In the genomic region with DNA sequence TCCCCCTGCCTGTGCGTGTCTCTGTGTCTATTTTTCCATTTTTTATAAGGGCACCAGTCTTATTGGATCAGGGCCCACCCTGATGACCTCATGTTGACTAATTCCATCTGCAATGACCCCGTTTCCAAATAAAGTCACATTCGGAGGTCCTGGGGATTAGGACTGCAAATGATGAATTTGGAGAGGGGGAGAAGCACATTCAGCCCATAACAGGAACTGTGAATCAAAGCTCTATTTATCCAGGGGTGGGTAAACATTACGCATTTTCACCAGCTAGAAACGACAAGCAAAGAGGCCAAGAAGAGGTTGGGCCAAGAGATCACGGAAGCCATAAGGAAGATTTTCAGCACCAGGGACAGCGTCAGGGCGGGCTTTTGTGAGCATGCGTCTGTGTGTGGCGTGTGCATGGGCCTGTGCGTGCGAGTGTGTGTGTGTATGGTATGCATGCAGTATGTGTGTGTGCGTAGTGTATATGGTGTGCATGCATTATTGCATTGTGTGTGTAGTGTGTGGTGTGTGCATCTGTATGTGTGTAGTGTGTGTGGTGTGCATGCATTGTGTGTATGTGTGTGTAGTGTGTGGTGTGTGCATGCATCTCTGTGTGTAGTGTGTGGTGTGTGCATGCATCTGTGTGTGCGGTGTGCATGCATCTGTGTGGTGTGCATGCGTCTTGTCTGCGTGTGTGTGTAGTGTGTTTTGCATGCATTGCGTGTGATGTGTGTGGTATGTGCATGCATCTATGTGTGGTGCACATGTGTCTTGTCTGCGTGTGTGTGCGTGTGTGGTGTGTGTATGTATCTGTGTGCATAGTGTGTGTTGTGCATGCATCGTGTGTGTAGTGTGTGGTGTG, we compare ENCODE assay signal across 1 cellular context.
TF ChIP-seq lines count a peak whose summit lies in the region.

No MANE protein-coding gene starts in this region.

TF ChIP-seq in WTC11, 78 proteins besides CTCF, POLR2A, EP300 and RAD21 (continued from another document):
- TF ChIP-seq, protein P1, sequence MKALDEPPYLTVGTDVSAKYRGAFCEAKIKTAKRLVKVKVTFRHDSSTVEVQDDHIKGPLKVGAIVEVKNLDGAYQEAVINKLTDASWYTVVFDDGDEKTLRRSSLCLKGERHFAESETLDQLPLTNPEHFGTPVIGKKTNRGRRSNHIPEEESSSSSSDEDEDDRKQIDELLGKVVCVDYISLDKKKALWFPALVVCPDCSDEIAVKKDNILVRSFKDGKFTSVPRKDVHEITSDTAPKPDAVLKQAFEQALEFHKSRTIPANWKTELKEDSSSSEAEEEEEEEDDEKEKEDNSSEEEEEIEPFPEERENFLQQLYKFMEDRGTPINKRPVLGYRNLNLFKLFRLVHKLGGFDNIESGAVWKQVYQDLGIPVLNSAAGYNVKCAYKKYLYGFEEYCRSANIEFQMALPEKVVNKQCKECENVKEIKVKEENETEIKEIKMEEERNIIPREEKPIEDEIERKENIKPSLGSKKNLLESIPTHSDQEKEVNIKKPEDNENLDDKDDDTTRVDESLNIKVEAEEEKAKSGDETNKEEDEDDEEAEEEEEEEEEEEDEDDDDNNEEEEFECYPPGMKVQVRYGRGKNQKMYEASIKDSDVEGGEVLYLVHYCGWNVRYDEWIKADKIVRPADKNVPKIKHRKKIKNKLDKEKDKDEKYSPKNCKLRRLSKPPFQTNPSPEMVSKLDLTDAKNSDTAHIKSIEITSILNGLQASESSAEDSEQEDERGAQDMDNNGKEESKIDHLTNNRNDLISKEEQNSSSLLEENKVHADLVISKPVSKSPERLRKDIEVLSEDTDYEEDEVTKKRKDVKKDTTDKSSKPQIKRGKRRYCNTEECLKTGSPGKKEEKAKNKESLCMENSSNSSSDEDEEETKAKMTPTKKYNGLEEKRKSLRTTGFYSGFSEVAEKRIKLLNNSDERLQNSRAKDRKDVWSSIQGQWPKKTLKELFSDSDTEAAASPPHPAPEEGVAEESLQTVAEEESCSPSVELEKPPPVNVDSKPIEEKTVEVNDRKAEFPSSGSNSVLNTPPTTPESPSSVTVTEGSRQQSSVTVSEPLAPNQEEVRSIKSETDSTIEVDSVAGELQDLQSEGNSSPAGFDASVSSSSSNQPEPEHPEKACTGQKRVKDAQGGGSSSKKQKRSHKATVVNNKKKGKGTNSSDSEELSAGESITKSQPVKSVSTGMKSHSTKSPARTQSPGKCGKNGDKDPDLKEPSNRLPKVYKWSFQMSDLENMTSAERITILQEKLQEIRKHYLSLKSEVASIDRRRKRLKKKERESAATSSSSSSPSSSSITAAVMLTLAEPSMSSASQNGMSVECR (CRISPR knock-in tag; IDR thresholded peaks at IDR 0.05; ENCODE audit: borderline replicate concordance) = peak; percentile 87; the same call in 1 of the 2 replicates
- TF ChIP-seq ZNF138 (CRISPR knock-in tag; conservative IDR thresholded peaks at IDR 0.05) (no peak), ZNF416 (CRISPR knock-in tag; IDR thresholded peaks at IDR 0.05) (no peak), JUN (CRISPR knock-in tag; IDR thresholded peaks at IDR 0.05) (peak; percentile 72; the same call in 1 of the 2 replicates), ETV6 (CRISPR knock-in tag; IDR thresholded peaks at IDR 0.05) (peak; percentile 86), TP53 (CRISPR knock-in tag; IDR thresholded peaks at IDR 0.05) (no peak), GABPB1 (CRISPR knock-in tag; IDR thresholded peaks at IDR 0.05) (no peak), TEAD4 (CRISPR knock-in tag; IDR thresholded peaks at IDR 0.05) (peak; percentile 78; the same call in 1 of the 2 replicates), FOXK1 (CRISPR knock-in tag; IDR thresholded peaks at IDR 0.05) (no peak), ZNF219 (CRISPR knock-in tag; IDR thresholded peaks at IDR 0.05; ENCODE audit: borderline replicate concordance) (no peak), TCF7 (CRISPR knock-in tag; IDR thresholded peaks at IDR 0.05; ENCODE audit: low read depth) (peak; percentile 45; the same call in 1 of the 2 replicates), SMAD3 (CRISPR knock-in tag; IDR thresholded peaks at IDR 0.05; ENCODE audit: borderline replicate concordance) (peak; percentile 68; the same call in 1 of the 2 replicates), FOXP1 (CRISPR knock-in tag; IDR thresholded peaks at IDR 0.05; ENCODE audit: borderline replicate concordance) (0 out of 2 replicates have a peak, but pooled peaks have one; percentile 59)
- TF ChIP-seq, protein P2, sequence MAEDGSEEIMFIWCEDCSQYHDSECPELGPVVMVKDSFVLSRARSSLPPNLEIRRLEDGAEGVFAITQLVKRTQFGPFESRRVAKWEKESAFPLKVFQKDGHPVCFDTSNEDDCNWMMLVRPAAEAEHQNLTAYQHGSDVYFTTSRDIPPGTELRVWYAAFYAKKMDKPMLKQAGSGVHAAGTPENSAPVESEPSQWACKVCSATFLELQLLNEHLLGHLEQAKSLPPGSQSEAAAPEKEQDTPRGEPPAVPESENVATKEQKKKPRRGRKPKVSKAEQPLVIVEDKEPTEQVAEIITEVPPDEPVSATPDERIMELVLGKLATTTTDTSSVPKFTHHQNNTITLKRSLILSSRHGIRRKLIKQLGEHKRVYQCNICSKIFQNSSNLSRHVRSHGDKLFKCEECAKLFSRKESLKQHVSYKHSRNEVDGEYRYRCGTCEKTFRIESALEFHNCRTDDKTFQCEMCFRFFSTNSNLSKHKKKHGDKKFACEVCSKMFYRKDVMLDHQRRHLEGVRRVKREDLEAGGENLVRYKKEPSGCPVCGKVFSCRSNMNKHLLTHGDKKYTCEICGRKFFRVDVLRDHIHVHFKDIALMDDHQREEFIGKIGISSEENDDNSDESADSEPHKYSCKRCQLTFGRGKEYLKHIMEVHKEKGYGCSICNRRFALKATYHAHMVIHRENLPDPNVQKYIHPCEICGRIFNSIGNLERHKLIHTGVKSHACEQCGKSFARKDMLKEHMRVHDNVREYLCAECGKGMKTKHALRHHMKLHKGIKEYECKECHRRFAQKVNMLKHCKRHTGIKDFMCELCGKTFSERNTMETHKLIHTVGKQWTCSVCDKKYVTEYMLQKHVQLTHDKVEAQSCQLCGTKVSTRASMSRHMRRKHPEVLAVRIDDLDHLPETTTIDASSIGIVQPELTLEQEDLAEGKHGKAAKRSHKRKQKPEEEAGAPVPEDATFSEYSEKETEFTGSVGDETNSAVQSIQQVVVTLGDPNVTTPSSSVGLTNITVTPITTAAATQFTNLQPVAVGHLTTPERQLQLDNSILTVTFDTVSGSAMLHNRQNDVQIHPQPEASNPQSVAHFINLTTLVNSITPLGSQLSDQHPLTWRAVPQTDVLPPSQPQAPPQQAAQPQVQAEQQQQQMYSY (CRISPR knock-in tag; IDR thresholded peaks at IDR 0.05) = 0 out of 2 replicates have a peak, but pooled peaks have one; percentile 33
- TF ChIP-seq, protein P3, sequence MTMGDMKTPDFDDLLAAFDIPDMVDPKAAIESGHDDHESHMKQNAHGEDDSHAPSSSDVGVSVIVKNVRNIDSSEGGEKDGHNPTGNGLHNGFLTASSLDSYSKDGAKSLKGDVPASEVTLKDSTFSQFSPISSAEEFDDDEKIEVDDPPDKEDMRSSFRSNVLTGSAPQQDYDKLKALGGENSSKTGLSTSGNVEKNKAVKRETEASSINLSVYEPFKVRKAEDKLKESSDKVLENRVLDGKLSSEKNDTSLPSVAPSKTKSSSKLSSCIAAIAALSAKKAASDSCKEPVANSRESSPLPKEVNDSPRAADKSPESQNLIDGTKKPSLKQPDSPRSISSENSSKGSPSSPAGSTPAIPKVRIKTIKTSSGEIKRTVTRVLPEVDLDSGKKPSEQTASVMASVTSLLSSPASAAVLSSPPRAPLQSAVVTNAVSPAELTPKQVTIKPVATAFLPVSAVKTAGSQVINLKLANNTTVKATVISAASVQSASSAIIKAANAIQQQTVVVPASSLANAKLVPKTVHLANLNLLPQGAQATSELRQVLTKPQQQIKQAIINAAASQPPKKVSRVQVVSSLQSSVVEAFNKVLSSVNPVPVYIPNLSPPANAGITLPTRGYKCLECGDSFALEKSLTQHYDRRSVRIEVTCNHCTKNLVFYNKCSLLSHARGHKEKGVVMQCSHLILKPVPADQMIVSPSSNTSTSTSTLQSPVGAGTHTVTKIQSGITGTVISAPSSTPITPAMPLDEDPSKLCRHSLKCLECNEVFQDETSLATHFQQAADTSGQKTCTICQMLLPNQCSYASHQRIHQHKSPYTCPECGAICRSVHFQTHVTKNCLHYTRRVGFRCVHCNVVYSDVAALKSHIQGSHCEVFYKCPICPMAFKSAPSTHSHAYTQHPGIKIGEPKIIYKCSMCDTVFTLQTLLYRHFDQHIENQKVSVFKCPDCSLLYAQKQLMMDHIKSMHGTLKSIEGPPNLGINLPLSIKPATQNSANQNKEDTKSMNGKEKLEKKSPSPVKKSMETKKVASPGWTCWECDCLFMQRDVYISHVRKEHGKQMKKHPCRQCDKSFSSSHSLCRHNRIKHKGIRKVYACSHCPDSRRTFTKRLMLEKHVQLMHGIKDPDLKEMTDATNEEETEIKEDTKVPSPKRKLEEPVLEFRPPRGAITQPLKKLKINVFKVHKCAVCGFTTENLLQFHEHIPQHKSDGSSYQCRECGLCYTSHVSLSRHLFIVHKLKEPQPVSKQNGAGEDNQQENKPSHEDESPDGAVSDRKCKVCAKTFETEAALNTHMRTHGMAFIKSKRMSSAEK (CRISPR knock-in tag; IDR thresholded peaks at IDR 0.05; ENCODE audit: borderline replicate concordance) = no peak
TF ChIP-seq in WTC11: peak in this region for 13.
